ENCODE assay signal across 8 cellular contexts in the genomic region with DNA sequence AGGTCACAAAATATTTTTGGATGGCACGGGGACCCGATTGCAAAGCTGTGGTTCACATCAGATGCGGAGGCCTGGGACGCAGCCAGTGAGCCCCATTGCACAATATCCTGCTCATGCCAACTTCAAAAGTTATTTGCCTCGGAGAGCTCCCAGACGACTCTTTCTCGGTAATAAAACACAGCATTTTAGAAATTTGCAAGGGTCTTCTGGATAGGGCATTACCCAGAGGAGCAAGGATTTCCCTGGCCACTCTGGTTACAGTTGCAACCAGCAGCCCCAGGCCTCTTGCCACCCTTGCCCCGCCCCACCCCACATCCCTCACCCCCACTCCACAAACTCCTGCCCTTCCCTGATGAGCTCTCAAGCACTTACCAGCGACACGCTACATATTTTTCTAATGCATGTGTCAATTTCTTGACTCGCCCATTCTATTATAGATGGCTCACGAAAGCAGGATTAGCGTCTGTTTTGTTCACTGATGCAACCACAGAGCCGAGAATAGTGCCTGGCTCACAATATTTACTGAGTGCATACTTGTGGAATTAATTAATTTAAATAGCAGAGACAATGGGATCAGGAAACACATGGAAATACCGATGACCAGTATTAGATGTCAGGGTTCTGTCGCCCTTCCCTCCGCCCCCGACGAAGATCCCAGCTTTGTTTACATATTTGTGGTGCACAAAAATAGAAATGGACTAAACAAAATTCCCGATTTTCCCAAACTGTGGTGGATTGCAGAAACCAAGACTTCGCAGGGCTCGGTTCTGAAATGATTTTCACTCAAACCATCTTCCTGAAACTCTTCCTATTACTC.
DNase-seq lines count a peak whose midpoint lies in the region; ATAC-seq, FAIRE-seq and TF ChIP-seq lines count a peak whose summit lies in the region.

No MANE protein-coding gene starts in this region.

- TF ChIP-seq CTCF in neural crest cell (conservative IDR thresholded peaks at IDR 0.05): no peak

- peak overlapping the region; percentile 3 for H3K9ac ChIP-seq in endocrine pancreas (ENCODE audit: control insufficient read depth, insufficient read depth, low read length)

- H3K9me3 Mint-ChIP-seq in neural crest cell: no peaks in the 10 kb centered on the region
- H3K9me3 Mint-ChIP-seq in T-helper 2 cell treated with Interferon-gamma antibody and Interleukin-4, amounts not matched to agents 5 μg/mL and 100 μg/mL, for 36 hours: no peaks in the 10 kb centered on the region

- peaks cover 47% of the 10 kb centered on the region for H3K4me1 Mint-ChIP-seq in neural crest cell
- H3K4me1 Mint-ChIP-seq in T-helper 2 cell treated with Interferon-gamma antibody and Interleukin-4, amounts not matched to agents 5 μg/mL and 100 μg/mL, for 36 hours (ENCODE audit: low read depth): no peaks in the 10 kb centered on the region

- no peak for TF ChIP-seq POLR2A in GM12892 (IDR thresholded peaks at IDR 0.05; ENCODE audit: low read depth, low read length)

- peak overlapping the region; percentile 61 for H3K4me3 ChIP-seq in endocrine pancreas (ENCODE audit: control insufficient read depth, insufficient read depth, low read length)
- no peak overlapping the region for H3K4me3 ChIP-seq in H7 (ENCODE audit: insufficient read depth, low read depth, low read length)

- H3K27me3 ChIP-seq in endocrine pancreas (ENCODE audit: control insufficient read depth, insufficient read depth, low read length) (no peaks in the 10 kb centered on the region), H7 (ENCODE audit: control insufficient read depth, insufficient read depth, low read length) (no peaks in the 10 kb centered on the region)

- H3K27me3 Mint-ChIP-seq in neural crest cell (ENCODE audit: low read depth): no peaks in the 10 kb centered on the region
- H3K27me3 Mint-ChIP-seq in T-helper 2 cell treated with Interferon-gamma antibody and Interleukin-4, amounts not matched to agents 5 μg/mL and 100 μg/mL, for 36 hours (ENCODE audit: low read depth): no peaks in the 10 kb centered on the region

- ATAC-seq in HG03565 (IDR thresholded peaks at IDR 0.05; ENCODE audit: unreplicated experiment): no peak

- H3K36me3 ChIP-seq in endocrine pancreas (ENCODE audit: control insufficient read depth, insufficient read depth, low read length) (no peaks in the 10 kb centered on the region), H7 (replicated peaks; ENCODE audit: control insufficient read depth, insufficient read depth, low read length) (no peaks in the 10 kb centered on the region)

- FAIRE-seq in GM12892 (lab: Jason Lieb, UNC): no peak

- peak overlapping the region; percentile 58 for H3K4me3 Mint-ChIP-seq in neural crest cell
- H3K4me3 Mint-ChIP-seq in T-helper 2 cell treated with Interferon-gamma antibody and Interleukin-4, amounts not matched to agents 5 μg/mL and 100 μg/mL, for 36 hours: no peak overlapping the region

- DNase-seq in EH (ENCODE audit: low read depth) (peak; percentile 97), NCI-H524 treated with DMSO at 0.1 percent for 48 hours (lab: John Stamatoyannopoulos, UW) (peak; percentile 50), neural crest cell (ENCODE audit: low read depth, low spot score) (no peak), H7 (no peak), GM12892 (ENCODE audit: insufficient read length) (no peak)
- DNase-seq in T-helper 2 cell treated with Interferon-gamma antibody and Interleukin-4, amounts not matched to agents 5 μg/mL and 100 μg/mL, for 36 hours (ENCODE audit: low spot score): no peak

- no peaks in the 10 kb centered on the region for H3K9me3 ChIP-seq in endocrine pancreas (ENCODE audit: control insufficient read depth, low read length)

- peak overlapping the region; percentile 93 for H3K27ac Mint-ChIP-seq in neural crest cell (ENCODE audit: unreplicated experiment)
- H3K27ac Mint-ChIP-seq in T-helper 2 cell treated with Interferon-gamma antibody and Interleukin-4, amounts not matched to agents 5 μg/mL and 100 μg/mL, for 36 hours: no peak overlapping the region

- H3K36me3 Mint-ChIP-seq in neural crest cell (ENCODE audit: low read depth): peaks cover 6% of the 10 kb centered on the region
- H3K36me3 Mint-ChIP-seq in T-helper 2 cell treated with Interferon-gamma antibody and Interleukin-4, amounts not matched to agents 5 μg/mL and 100 μg/mL, for 36 hours (ENCODE audit: low read depth): peaks cover 1% of the 10 kb centered on the region

- no peaks in the 10 kb centered on the region for H3K4me1 ChIP-seq in endocrine pancreas (ENCODE audit: control insufficient read depth, insufficient read depth, low read length)

Comparison
In these comparisons a context has a peak if more than half of its experiments do, and no peak if none do; other contexts are left out.
1. DNase-seq: peak in EH (single experiment) and NCI-H524 treated with DMSO at 0.1 percent for 48 hours (single experiment); none in neural crest cell (single experiment), H7 (single experiment), GM12892 (single experiment) and T-helper 2 cell treated with Interferon-gamma antibody and Interleukin-4, amounts not matched to agents 5 μg/mL and 100 μg/mL, for 36 hours (single experiment).